ENCODE assay signal across 8 cellular contexts in the genomic region with DNA sequence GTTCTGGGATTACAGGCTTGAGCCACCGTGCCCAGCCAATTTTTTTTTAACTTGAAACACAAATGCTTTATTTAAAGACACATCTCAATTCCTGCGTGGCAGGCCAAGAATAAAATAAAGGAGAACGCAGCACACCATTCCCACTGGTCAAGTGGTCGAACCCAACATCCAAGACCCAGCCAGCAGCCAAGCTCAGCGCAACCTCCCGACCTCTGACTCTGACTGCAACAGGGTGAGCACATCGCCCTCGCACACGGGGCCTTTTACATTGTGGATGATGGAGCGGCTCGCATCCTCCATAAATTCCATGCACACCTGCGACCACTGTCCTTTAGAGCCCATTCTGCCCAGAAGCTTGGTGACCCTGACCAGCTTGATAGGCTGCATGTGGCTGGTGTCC.
"Had no signal": no experiment of that assay in that cellular context is flagged by ENCODE, and none has a peak within 500 bp of the region (broad histone marks: within the 10 kb centered on the region; RNA-seq: fewer than 3 reads in every experiment).

No MANE protein-coding gene starts in this region.

- H3K4me3 ChIP-seq: GM12878 had no signal

- FAIRE-seq: G401.6, GM12878, GM12891, GM12892, GM18507, GM19239 had no signal

- DNase-seq: GDM1, GF-D8 had no signal

- ATAC-seq: GM12878 had no signal
